1 cellular context compared by ENCODE assay signal in the genomic region with DNA sequence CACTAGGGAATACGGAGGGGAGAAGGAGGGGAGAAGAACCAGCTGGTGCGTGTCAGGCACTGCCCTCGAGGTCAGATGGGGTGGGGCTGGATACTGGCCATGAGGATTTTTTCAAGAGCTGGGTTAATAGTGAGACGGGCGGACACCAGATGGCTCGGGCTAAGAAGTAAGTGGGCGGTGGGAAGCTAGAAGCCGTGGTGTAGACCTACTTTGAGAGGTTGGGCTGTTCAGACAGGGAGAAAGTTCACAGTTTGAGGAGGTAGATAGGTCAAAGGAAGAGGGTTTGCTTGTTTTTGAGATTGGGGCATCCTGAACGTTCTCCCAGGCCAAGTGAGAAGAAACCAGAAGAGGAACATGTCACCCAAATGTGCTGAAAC.
TF ChIP-seq lines count a peak whose summit lies in the region.

No MANE protein-coding gene starts in this region.

TF ChIP-seq in WTC11, 78 proteins besides CTCF, POLR2A, EP300 and RAD21 (continued from another document):
- TF ChIP-seq, protein P1, sequence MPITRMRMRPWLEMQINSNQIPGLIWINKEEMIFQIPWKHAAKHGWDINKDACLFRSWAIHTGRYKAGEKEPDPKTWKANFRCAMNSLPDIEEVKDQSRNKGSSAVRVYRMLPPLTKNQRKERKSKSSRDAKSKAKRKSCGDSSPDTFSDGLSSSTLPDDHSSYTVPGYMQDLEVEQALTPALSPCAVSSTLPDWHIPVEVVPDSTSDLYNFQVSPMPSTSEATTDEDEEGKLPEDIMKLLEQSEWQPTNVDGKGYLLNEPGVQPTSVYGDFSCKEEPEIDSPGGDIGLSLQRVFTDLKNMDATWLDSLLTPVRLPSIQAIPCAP (CRISPR knock-in tag; IDR thresholded peaks at IDR 0.05): no peak
- TF ChIP-seq ZNF121 (CRISPR knock-in tag; IDR thresholded peaks at IDR 0.05) (no peak), HMGA2 (CRISPR knock-in tag; IDR thresholded peaks at IDR 0.05) (no peak), SP1 (CRISPR knock-in tag; conservative IDR thresholded peaks at IDR 0.05) (no peak)
- TF ChIP-seq, protein P2, sequence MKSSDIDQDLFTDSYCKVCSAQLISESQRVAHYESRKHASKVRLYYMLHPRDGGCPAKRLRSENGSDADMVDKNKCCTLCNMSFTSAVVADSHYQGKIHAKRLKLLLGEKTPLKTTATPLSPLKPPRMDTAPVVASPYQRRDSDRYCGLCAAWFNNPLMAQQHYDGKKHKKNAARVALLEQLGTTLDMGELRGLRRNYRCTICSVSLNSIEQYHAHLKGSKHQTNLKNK (CRISPR knock-in tag; IDR thresholded peaks at IDR 0.05): no peak
